25 cellular contexts compared by ENCODE assay signal in the genomic region with DNA sequence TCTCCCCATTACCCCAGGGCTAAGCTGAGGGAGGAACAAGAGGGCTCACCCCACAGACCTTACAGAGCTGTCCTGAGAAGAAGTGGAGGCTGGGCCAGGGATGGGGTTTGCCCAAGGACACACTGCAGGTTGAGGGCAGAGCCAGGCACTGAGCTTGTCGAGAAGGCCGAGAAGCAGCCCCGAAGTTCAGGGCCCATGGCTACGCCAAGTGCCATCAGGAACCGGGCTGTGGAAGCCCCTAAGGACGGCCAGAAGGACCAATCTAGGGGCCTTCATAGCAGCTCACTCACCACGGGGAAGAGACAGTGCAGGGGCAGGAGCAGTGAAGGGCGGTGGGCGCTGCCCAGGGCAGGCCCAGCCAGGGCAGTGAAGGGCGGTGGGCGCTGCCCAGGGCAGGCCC. TPM values are rescaled to one million over a fixed set of nuclear protein-coding genes. Genes with fewer than 3 reads are reported as not detected.
A peak's percentile ranks its signal among the peaks of the same experiment; 100 is the strongest.
DNase-seq lines count a peak whose midpoint lies in the region; ATAC-seq, FAIRE-seq and TF ChIP-seq lines count a peak whose summit lies in the region.
"Had no signal": no experiment of that assay in that cellular context is flagged by ENCODE, and none has a peak within 500 bp of the region (broad histone marks: within the 10 kb centered on the region; RNA-seq: fewer than 3 reads in every experiment).

No MANE protein-coding gene starts in this region.

- H3K36me3 ChIP-seq in H1 (ENCODE audit: control insufficient read depth in 2 of 4, insufficient read depth in 4 of 4, low read length in 3 of 4): no peaks in the 10 kb centered on the region
- no peaks in the 10 kb centered on the region for H3K36me3 ChIP-seq in spleen
- H3K36me3 ChIP-seq: BE2C had no signal

- WGBS in H1 (ENCODE audit: extremely low coverage in 1 of 2, insufficient coverage in 1 of 2, insufficient read length in 1 of 2, insufficient replicate concordance in 2 of 2, low coverage in 1 of 2, low lambda C conversion rate in 2 of 2, missing lambda C conversion rate in 1 of 2), 2 experiments: 89% methylated on average over 9 of the region's 11 CpGs; no CpG with 5 or more reads in 1 of the 2 experiments
- WGBS in spleen, 5 donors: 78 to 89% (median 87%) methylated on average over 8 to 11 of the region's 11 CpGs

- H3K27ac ChIP-seq in H1 (ENCODE audit: low read depth, low read length) (no peak overlapping the region), spleen (peak overlapping the region in 3 of 8 donors; percentile 8 to 54 (median 33))
- H3K27ac ChIP-seq: GM23248 had no signal

- H3K27me3 ChIP-seq in H1 (replicated peaks in 1 of 4; ENCODE audit: control insufficient read depth in 3 of 4, extremely low read depth in 1 of 4, insufficient read depth in 3 of 4, low read length in 3 of 4) (no peaks in the 10 kb centered on the region), spleen (replicated peaks in 1 of 7) (peaks cover 0 to 9% (median 0%) of the 10 kb centered on the region in 7 donors)
- H3K27me3 ChIP-seq: BE2C had no signal

- no peak overlapping the region for H3K18ac ChIP-seq in H1 (ENCODE audit: extremely low read depth, low read length)

- no peak overlapping the region for H2BK15ac ChIP-seq in H1 (ENCODE audit: low read length)

- H3K4me1 ChIP-seq in H1 (replicated peaks in 1 of 4; ENCODE audit: control insufficient read depth in 3 of 4, insufficient read depth in 4 of 4, low read length in 3 of 4) (peaks cover 0 to 4% (median under 1%) of the 10 kb centered on the region in 4 experiments; a peak in 2 of 7 replicates), spleen (peaks cover 0 to 10% (median 3%) of the 10 kb centered on the region in 6 donors)
- H3K4me1 ChIP-seq: BE2C had no signal

- no peaks in the 10 kb centered on the region for H4K20me1 ChIP-seq in H1 (replicated peaks in 1 of 2; ENCODE audit: control insufficient read depth in 1 of 2, insufficient read depth in 2 of 2, low read length in 2 of 2)

- H4K8ac ChIP-seq in H1 (ENCODE audit: extremely low read depth, insufficient read depth, low read length): 0 out of 2 replicates have a peak overlapping the region, but pooled peaks have one; percentile 70

- H3K9me3 Mint-ChIP-seq in stimulated activated naive CD8-positive, alpha-beta T cell treated with anti-CD3 and anti-CD28 coated beads, Interleukin-15, amount 100 ng/mL, for 72 hours: peaks cover 3 to 12% of the 10 kb centered on the region in 2 donors

- no peak overlapping the region for H3K4me3 Mint-ChIP-seq in stimulated activated naive CD8-positive, alpha-beta T cell treated with anti-CD3 and anti-CD28 coated beads, Interleukin-15, amount 100 ng/mL, for 72 hours
- H3K4me3 Mint-ChIP-seq: CD4-positive, CD25-positive, alpha-beta regulatory T cell; CD8-positive, alpha-beta memory T cell; H9; IgD-negative memory B cell had no signal

- no peak overlapping the region for H3K23ac ChIP-seq in H1 (ENCODE audit: insufficient read length)

- CTCF ChIA-PET in H1 (lab: Charles Lee; ENCODE audit: partially characterized antibody): interaction anchor here (0.7 to 1.1 kb wide), 6 partner anchors 9 to 117 kb away, joined by 3 to 4 read pairs (median 3); no protein-coding TSS in a partner anchor

- H2AK5ac ChIP-seq in H1 (ENCODE audit: low read depth, low read length): no peak overlapping the region

- H3K4ac ChIP-seq in H1 (replicated peaks; ENCODE audit: insufficient read length, low read depth, low read length): no peak overlapping the region

- peaks cover 8% of the 10 kb centered on the region for H3K27me3 Mint-ChIP-seq in stimulated activated naive CD8-positive, alpha-beta T cell treated with anti-CD3 and anti-CD28 coated beads, Interleukin-15, amount 100 ng/mL, for 72 hours
- H3K27me3 Mint-ChIP-seq: CD4-positive, CD25-positive, alpha-beta regulatory T cell had no signal

- no peak overlapping the region for H3K4me2 ChIP-seq in H1 (ENCODE audit: insufficient read depth in 1 of 2, low read depth in 2 of 2, low read length in 2 of 2)

- intact Hi-C loops in spleen (cut with DNase I; ENCODE audit: low total_unique reads): loop anchor here (10.0 kb wide), 1 partner anchor 215 kb away; no protein-coding TSS in a partner anchor

- no peak overlapping the region for H3K27ac Mint-ChIP-seq in stimulated activated naive CD8-positive, alpha-beta T cell treated with anti-CD3 and anti-CD28 coated beads, Interleukin-15, amount 100 ng/mL, for 72 hours
- H3K27ac Mint-ChIP-seq: CD4-positive, CD25-positive, alpha-beta regulatory T cell; CD8-positive, alpha-beta memory T cell; IgD-negative memory B cell had no signal

- H4K5ac ChIP-seq in H1 (ENCODE audit: insufficient read length, low read depth, low read length): no peak overlapping the region

- no peak overlapping the region for H3K9ac ChIP-seq in H1 (replicated peaks in 1 of 4; ENCODE audit: extremely low read depth in 1 of 4, low read depth in 3 of 4, low read length in 3 of 4)
- H3K9ac ChIP-seq: GM23248 had no signal

- H3K4me3 ChIP-seq in H1 (ENCODE audit: extremely low read depth in 1 of 4, insufficient read depth in 2 of 4, low read depth in 3 of 4, low read length in 4 of 4) (no peak overlapping the region), spleen (no peak overlapping the region)
- H3K4me3 ChIP-seq: GM12878, GM23248 had no signal

- no peak overlapping the region for H2BK5ac ChIP-seq in H1 (ENCODE audit: low read depth, low read length)

- no peak for TF ChIP-seq RAD21 in H1 (IDR thresholded peaks at IDR 0.05 in 1 of 2, conservative IDR thresholded peaks at IDR 0.05 in 1 of 2; ENCODE audit: low read depth in 2 of 2, low read length in 2 of 2)

- no peaks in the 10 kb centered on the region for H3K79me1 ChIP-seq in H1 (ENCODE audit: low read depth, low read length)

- no peak for DNase-seq in stimulated activated naive CD8-positive, alpha-beta T cell treated with anti-CD3 and anti-CD28 coated beads, Interleukin-15, amount 100 ng/mL, for 72 hours
- DNase-seq in stimulated activated naive CD8-positive, alpha-beta T cell treated with anti-CD3 and anti-CD28 coated beads, Interleukin-15, Interleukin-2, amounts not matched to agents 100 U/mL and 50 U/mL, for 24 hours: no peak
- DNase-seq in H1 (ENCODE audit: low read depth in 1 of 2, low spot score in 2 of 2): no peak
- peak; percentile 60 for DNase-seq in spleen
- no peak for DNase-seq in activated gamma-delta T cell (lab: John Stamatoyannopoulos, UW)
- DNase-seq in amniotic stem cell (lab: John Stamatoyannopoulos, UW): no peak
- DNase-seq: ACHN; BE2C; C1 segment of cervical spinal cord; CD4-positive, CD25-positive, alpha-beta regulatory T cell; CD8-positive, alpha-beta memory T cell; COR-L47; DMS 273 treated with DMSO at 0.1 percent for 48 hours; DMS53; DND-41; EL; GM23248; H9 had no signal

- no peak overlapping the region for H3K56ac ChIP-seq in H1 (replicated peaks; ENCODE audit: insufficient read length, low read depth, low read length)

- TF ChIP-seq CTCF in H1 (IDR thresholded peaks at IDR 0.05; ENCODE audit: control extremely low read depth in 1 of 3, insufficient read depth in 1 of 3, low read depth in 1 of 3, low read length in 3 of 3) (no peak), spleen (IDR thresholded peaks at IDR 0.05 in 8 of 11, conservative IDR thresholded peaks at IDR 0.05 in 3 of 11) (no peak)

- H3K4me1 Mint-ChIP-seq in stimulated activated naive CD8-positive, alpha-beta T cell treated with anti-CD3 and anti-CD28 coated beads, Interleukin-15, amount 100 ng/mL, for 72 hours: no peaks in the 10 kb centered on the region
- H3K4me1 Mint-ChIP-seq: CD4-positive, CD25-positive, alpha-beta regulatory T cell; CD8-positive, alpha-beta memory T cell had no signal

- no peak overlapping the region for H2BK120ac ChIP-seq in H1 (replicated peaks; ENCODE audit: low read depth, low read length)

- H3K9me3 ChIP-seq in H1 (ENCODE audit: insufficient read depth in 2 of 2, low read depth in 1 of 2, low read length in 1 of 2) (peaks cover 7 to 13% of the 10 kb centered on the region in 2 experiments), spleen (peaks cover 0 to 24% (median 15%) of the 10 kb centered on the region in 8 donors)
- H3K9me3 ChIP-seq: BE2C had no signal

- H4K91ac ChIP-seq in H1 (replicated peaks; ENCODE audit: insufficient read length, low read length): no peak overlapping the region

- no peak for TF ChIP-seq EP300 in H1 (IDR thresholded peaks at IDR 0.05; ENCODE audit: borderline replicate concordance in 1 of 2, low read depth in 2 of 2, low read length in 2 of 2)

- FAIRE-seq in H1 (lab: Jason Lieb, UNC): no peak
- FAIRE-seq: GM12878, GM19239, HTR-8/SVneo had no signal

- no peaks in the 10 kb centered on the region for H3K79me2 ChIP-seq in H1 (ENCODE audit: control insufficient read depth in 1 of 2, insufficient read depth in 2 of 2, low read length in 2 of 2)

- no peak overlapping the region for H3K14ac ChIP-seq in H1 (ENCODE audit: insufficient read length)

- H2BK20ac ChIP-seq in H1 (ENCODE audit: low read length): no peak overlapping the region

- ATAC-seq in stimulated activated naive CD8-positive, alpha-beta T cell treated with anti-CD3 and anti-CD28 coated beads, Interleukin-15, amount 100 ng/mL, for 72 hours: peak; percentile 11
- no peak for ATAC-seq in stimulated activated naive CD8-positive, alpha-beta T cell treated with anti-CD3 and anti-CD28 coated beads, Interleukin-15, Interleukin-2, amounts not matched to agents 100 U/mL and 50 U/mL, for 24 hours
- ATAC-seq in GM21786 (IDR thresholded peaks at IDR 0.05; ENCODE audit: unreplicated experiment): no peak
- ATAC-seq: GM12878 had no signal

- TF ChIP-seq POLR2A in H1 (IDR thresholded peaks at IDR 0.05; ENCODE audit: control extremely low read depth in 1 of 2, low read depth in 2 of 2, low read length in 2 of 2): no peak
- TF ChIP-seq POLR2A in spleen (IDR thresholded peaks at IDR 0.05): no peak

- no peak overlapping the region for H2AFZ ChIP-seq in H1 (ENCODE audit: low read length)
- H2AFZ ChIP-seq: GM23248 had no signal

- H2BK12ac ChIP-seq in H1 (ENCODE audit: low read depth, low read length): no peak overlapping the region

- H3K23me2 ChIP-seq in H1 (ENCODE audit: low read depth, low read length): 0 out of 2 replicates have a peak, but pooled peaks cover 2% of the 10 kb centered on the region

- POLR2A ChIA-PET in H1 (lab: Charles Lee; ENCODE audit: partially characterized antibody): no interaction called here

RNA-seq across cellular contexts. Expression of gene AGXT, which starts 18.6 kb away (rescaled TPM):
- total RNA-seq in H1 (2021; fragmentation: NEBNext Ultra II Directional; extraction: Animal tissue kit (Norgen Biotek cat#: 25700)): not detected in 2 replicates
- polyA plus RNA-seq in H1 (2011; rRNA removed): 0.03 TPM in 1 of 2 replicates, not detected in the other
- polyA plus RNA-seq in H1 (2011; cell fraction: cytosol; rRNA removed): 0.05 TPM
- polyA plus RNA-seq in H1 (2011; cell fraction: nucleus; rRNA removed): not detected
- polyA plus RNA-seq in H1 (2012, experiment 1 of 2): not detected in 4 replicates
- not detected for polyA plus RNA-seq in H1 (2012, experiment 2 of 2)
- not detected for polyA plus RNA-seq in H1 (2013, experiment 1 of 2)
- polyA plus RNA-seq in H1 (2013, experiment 2 of 2): not detected
- not detected in 2 replicates for polyA minus RNA-seq in H1 (2011; rRNA and poly(A)+ RNA removed)
- polyA minus RNA-seq in H1 (2011; cell fraction: cytosol; rRNA and poly(A)+ RNA removed): not detected
- polyA minus RNA-seq in H1 (2011; cell fraction: nucleus; rRNA and poly(A)+ RNA removed): not detected
- total RNA-seq in spleen: 1 to 10 TPM in 5 of 7 donors, under 1 TPM in 1, not detected in 1; 0.70 to 4.5 (median 3.8) TPM
- 1 to 10 TPM in 2 of 3 donors, under 1 TPM in 1; 0.61 to 1.5 (median 1.2) TPM for polyA plus RNA-seq in spleen
- total RNA-seq: A172; CD4-positive, CD25-positive, alpha-beta regulatory T cell; CD8-positive, alpha-beta memory T cell; G401; GM23248; H9 had no signal
- polyA plus RNA-seq: CD4-positive, CD25-positive, alpha-beta regulatory T cell; CD8-positive, alpha-beta memory T cell; GM12878; GM23248; IgD-negative memory B cell had no signal

RNA-seq across cellular contexts. Expression of gene KIF1A, which starts 30.0 kb away (rescaled TPM):
- total RNA-seq in H1 (2021; fragmentation: NEBNext Ultra II Directional; extraction: Animal tissue kit (Norgen Biotek cat#: 25700)): 267 and 281 TPM in 2 replicates
- polyA plus RNA-seq in H1 (2011; rRNA removed): 61.3 and 83.2 TPM in 2 replicates
- polyA plus RNA-seq in H1 (2011; cell fraction: cytosol; rRNA removed): 37.7 TPM
- polyA plus RNA-seq in H1 (2011; cell fraction: nucleus; rRNA removed): 305 TPM
- 111 to 171 TPM (median 154 TPM) in 4 replicates for polyA plus RNA-seq in H1 (2012, experiment 1 of 2)
- polyA plus RNA-seq in H1 (2012, experiment 2 of 2): 110 TPM
- polyA plus RNA-seq in H1 (2013, experiment 1 of 2): 161 TPM
- 135 TPM for polyA plus RNA-seq in H1 (2013, experiment 2 of 2)
- polyA minus RNA-seq in H1 (2011; rRNA and poly(A)+ RNA removed): 314 and 356 TPM in 2 replicates
- polyA minus RNA-seq in H1 (2011; cell fraction: cytosol; rRNA and poly(A)+ RNA removed): 97.5 TPM
- 239 TPM for polyA minus RNA-seq in H1 (2011; cell fraction: nucleus; rRNA and poly(A)+ RNA removed)
- total RNA-seq in spleen: 1 to 10 TPM in 2 of 7 donors, under 1 TPM in 4, not detected in 1; 0.17 to 2.0 (median 0.86) TPM
- polyA plus RNA-seq in spleen: under 1 TPM; 0.02 to 0.11 (median 0.10) TPM
- total RNA-seq: CD4-positive, CD25-positive, alpha-beta regulatory T cell had no signal
- polyA plus RNA-seq: CD4-positive, CD25-positive, alpha-beta regulatory T cell; CD8-positive, alpha-beta memory T cell; IgD-negative memory B cell had no signal

RNA-seq across cellular contexts. Expression of gene MAB21L4, which starts 45.9 kb away (rescaled TPM):
- not detected in 2 replicates for total RNA-seq in H1 (2021; fragmentation: NEBNext Ultra II Directional; extraction: Animal tissue kit (Norgen Biotek cat#: 25700))
- 0.08 and 0.11 TPM in 2 replicates for polyA plus RNA-seq in H1 (2011; rRNA removed)
- 0.19 TPM for polyA plus RNA-seq in H1 (2011; cell fraction: cytosol; rRNA removed)
- 0.10 TPM for polyA plus RNA-seq in H1 (2011; cell fraction: nucleus; rRNA removed)
- polyA plus RNA-seq in H1 (2012, experiment 1 of 2): 0.17 to 0.31 TPM in 2 of 4 replicates, not detected in the others
- polyA plus RNA-seq in H1 (2012, experiment 2 of 2): 0.08 TPM
- polyA plus RNA-seq in H1 (2013, experiment 1 of 2): 0.14 TPM
- 0.20 TPM for polyA plus RNA-seq in H1 (2013, experiment 2 of 2)
- polyA minus RNA-seq in H1 (2011; rRNA and poly(A)+ RNA removed): 0.13 TPM in 1 of 2 replicates, not detected in the other
- not detected for polyA minus RNA-seq in H1 (2011; cell fraction: cytosol; rRNA and poly(A)+ RNA removed)
- polyA minus RNA-seq in H1 (2011; cell fraction: nucleus; rRNA and poly(A)+ RNA removed): not detected
- under 1 TPM in 2 of 7 donors, not detected in 5; 0.33 to 0.70 TPM for total RNA-seq in spleen
- under 1 TPM in 2 of 3 donors, not detected in 1; 0.04 to 0.13 TPM for polyA plus RNA-seq in spleen
- total RNA-seq: A172; CD4-positive, CD25-positive, alpha-beta regulatory T cell; CD8-positive, alpha-beta memory T cell; G401; GM12878; GM23248 had no signal
- polyA plus RNA-seq: CD4-positive, CD25-positive, alpha-beta regulatory T cell; CD8-positive, alpha-beta memory T cell; GM23248; IgD-negative memory B cell had no signal

RNA-seq across cellular contexts. Expression of gene CROCC2, which starts 56.1 kb away (rescaled TPM):
- total RNA-seq in H1 (2021; fragmentation: NEBNext Ultra II Directional; extraction: Animal tissue kit (Norgen Biotek cat#: 25700)): not detected in 2 replicates
- polyA plus RNA-seq in H1 (2011; rRNA removed) (not detected in 2 replicates), spleen (under 1 TPM; 0.04 to 0.74 (median 0.17) TPM)
- polyA plus RNA-seq in H1 (2011; cell fraction: cytosol; rRNA removed): not detected
- not detected for polyA plus RNA-seq in H1 (2011; cell fraction: nucleus; rRNA removed)
- not detected in 4 replicates for polyA plus RNA-seq in H1 (2012, experiment 1 of 2)
- not detected for polyA plus RNA-seq in H1 (2012, experiment 2 of 2)
- not detected for polyA plus RNA-seq in H1 (2013, experiment 1 of 2)
- polyA plus RNA-seq in H1 (2013, experiment 2 of 2): not detected
- polyA minus RNA-seq in H1 (2011; rRNA and poly(A)+ RNA removed): not detected in 2 replicates
- not detected for polyA minus RNA-seq in H1 (2011; cell fraction: cytosol; rRNA and poly(A)+ RNA removed)
- not detected for polyA minus RNA-seq in H1 (2011; cell fraction: nucleus; rRNA and poly(A)+ RNA removed)
- total RNA-seq in spleen: 1 to 10 TPM in 4 of 7 donors, under 1 TPM in 3; 0.29 to 3.6 (median 1.1) TPM
- total RNA-seq: A172; CD4-positive, CD25-positive, alpha-beta regulatory T cell; CD8-positive, alpha-beta memory T cell; G401; GM12878; H9 had no signal
- polyA plus RNA-seq: CD4-positive, CD25-positive, alpha-beta regulatory T cell; CD8-positive, alpha-beta memory T cell; GM12878; GM23248; IgD-negative memory B cell had no signal

Comparison
In these comparisons a context has a peak if more than half of its experiments do, and no peak if none do; other contexts are left out.
1. RNA of gene KIF1A, which starts 30.0 kb away (total RNA-seq): 267 to 281 TPM in H1; 0.17 to 2.0 TPM in spleen; every median in the first group is over 10 times any median in the second.